Comparison of ENCODE assay signal across 2 cellular contexts in genomic region chr10:21499910-21500577, GRCh38.
TF ChIP-seq lines count a peak whose summit lies in the region.

No MANE protein-coding gene starts in this region.

TF ChIP-seq in IMR-90, 13 proteins besides CTCF, POLR2A, EP300 and RAD21:
- no peak for TF ChIP-seq USF2 (IDR thresholded peaks at IDR 0.05; ENCODE audit: low read depth, low read length)
- no peak for TF ChIP-seq CEBPB (IDR thresholded peaks at IDR 0.05; ENCODE audit: low read depth, low read length)
- TF ChIP-seq SMC3 (IDR thresholded peaks at IDR 0.05; ENCODE audit: low read depth, low read length) = no peak
- TF ChIP-seq CHD1 (IDR thresholded peaks at IDR 0.05; ENCODE audit: low read depth, low read length) = no peak
- TF ChIP-seq ELK1 (IDR thresholded peaks at IDR 0.05; ENCODE audit: borderline replicate concordance, low read depth, low read length) = no peak
- TF ChIP-seq FOS (IDR thresholded peaks at IDR 0.05; ENCODE audit: low read depth, low read length) = no peak
- no peak for TF ChIP-seq NFE2L2 (IDR thresholded peaks at IDR 0.05; ENCODE audit: low read depth, low read length)
- no peak for TF ChIP-seq RCOR1 (IDR thresholded peaks at IDR 0.05; ENCODE audit: insufficient replicate concordance, low read length)
- TF ChIP-seq RFX5 (IDR thresholded peaks at IDR 0.05; ENCODE audit: low read depth, low read length) = no peak
- TF ChIP-seq MXI1 (IDR thresholded peaks at IDR 0.05; ENCODE audit: borderline replicate concordance, low read depth, low read length) = no peak
- no peak for TF ChIP-seq MAZ (IDR thresholded peaks at IDR 0.05; ENCODE audit: borderline replicate concordance, low read depth, low read length)
- TF ChIP-seq BHLHE40 (IDR thresholded peaks at IDR 0.05; ENCODE audit: low read depth, low read length) = no peak
- no peak for TF ChIP-seq MAFK (IDR thresholded peaks at IDR 0.05; ENCODE audit: low read depth, low read length)

TF ChIP-seq in K562, 482 proteins besides CTCF, POLR2A, EP300 and RAD21:
- TF ChIP-seq ZBTB33 (CRISPR knock-in tag; IDR thresholded peaks at IDR 0.05) = peak; percentile 91
- TF ChIP-seq ZNF395 (CRISPR knock-in tag; IDR thresholded peaks at IDR 0.05) = no peak
